1 cellular context compared by ENCODE assay signal in the genomic region with DNA sequence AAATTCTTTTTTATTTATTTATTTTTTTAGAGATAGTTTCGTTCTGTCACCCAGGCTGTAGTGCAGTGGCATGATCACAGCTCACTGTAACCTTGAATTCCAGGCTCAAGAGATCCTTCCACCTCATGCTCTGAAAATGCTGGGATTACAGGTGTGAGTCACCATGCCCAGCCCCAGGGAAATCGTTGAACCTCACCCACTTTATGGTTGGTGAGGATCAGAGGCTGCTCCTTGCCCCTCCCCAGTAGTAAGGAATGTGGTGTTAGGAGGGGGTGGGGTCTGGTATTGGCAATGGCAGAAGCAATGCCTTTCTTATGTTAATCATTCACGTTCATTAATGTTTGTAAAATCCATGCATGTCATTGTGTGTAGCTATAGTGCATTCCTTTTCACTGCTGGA.
TF ChIP-seq lines count a peak whose summit lies in the region.

No MANE protein-coding gene starts in this region.

TF ChIP-seq in HepG2, 621 proteins besides CTCF, POLR2A, EP300 and RAD21 (continued from another document and continues in another):
- TF ChIP-seq, protein P1, sequence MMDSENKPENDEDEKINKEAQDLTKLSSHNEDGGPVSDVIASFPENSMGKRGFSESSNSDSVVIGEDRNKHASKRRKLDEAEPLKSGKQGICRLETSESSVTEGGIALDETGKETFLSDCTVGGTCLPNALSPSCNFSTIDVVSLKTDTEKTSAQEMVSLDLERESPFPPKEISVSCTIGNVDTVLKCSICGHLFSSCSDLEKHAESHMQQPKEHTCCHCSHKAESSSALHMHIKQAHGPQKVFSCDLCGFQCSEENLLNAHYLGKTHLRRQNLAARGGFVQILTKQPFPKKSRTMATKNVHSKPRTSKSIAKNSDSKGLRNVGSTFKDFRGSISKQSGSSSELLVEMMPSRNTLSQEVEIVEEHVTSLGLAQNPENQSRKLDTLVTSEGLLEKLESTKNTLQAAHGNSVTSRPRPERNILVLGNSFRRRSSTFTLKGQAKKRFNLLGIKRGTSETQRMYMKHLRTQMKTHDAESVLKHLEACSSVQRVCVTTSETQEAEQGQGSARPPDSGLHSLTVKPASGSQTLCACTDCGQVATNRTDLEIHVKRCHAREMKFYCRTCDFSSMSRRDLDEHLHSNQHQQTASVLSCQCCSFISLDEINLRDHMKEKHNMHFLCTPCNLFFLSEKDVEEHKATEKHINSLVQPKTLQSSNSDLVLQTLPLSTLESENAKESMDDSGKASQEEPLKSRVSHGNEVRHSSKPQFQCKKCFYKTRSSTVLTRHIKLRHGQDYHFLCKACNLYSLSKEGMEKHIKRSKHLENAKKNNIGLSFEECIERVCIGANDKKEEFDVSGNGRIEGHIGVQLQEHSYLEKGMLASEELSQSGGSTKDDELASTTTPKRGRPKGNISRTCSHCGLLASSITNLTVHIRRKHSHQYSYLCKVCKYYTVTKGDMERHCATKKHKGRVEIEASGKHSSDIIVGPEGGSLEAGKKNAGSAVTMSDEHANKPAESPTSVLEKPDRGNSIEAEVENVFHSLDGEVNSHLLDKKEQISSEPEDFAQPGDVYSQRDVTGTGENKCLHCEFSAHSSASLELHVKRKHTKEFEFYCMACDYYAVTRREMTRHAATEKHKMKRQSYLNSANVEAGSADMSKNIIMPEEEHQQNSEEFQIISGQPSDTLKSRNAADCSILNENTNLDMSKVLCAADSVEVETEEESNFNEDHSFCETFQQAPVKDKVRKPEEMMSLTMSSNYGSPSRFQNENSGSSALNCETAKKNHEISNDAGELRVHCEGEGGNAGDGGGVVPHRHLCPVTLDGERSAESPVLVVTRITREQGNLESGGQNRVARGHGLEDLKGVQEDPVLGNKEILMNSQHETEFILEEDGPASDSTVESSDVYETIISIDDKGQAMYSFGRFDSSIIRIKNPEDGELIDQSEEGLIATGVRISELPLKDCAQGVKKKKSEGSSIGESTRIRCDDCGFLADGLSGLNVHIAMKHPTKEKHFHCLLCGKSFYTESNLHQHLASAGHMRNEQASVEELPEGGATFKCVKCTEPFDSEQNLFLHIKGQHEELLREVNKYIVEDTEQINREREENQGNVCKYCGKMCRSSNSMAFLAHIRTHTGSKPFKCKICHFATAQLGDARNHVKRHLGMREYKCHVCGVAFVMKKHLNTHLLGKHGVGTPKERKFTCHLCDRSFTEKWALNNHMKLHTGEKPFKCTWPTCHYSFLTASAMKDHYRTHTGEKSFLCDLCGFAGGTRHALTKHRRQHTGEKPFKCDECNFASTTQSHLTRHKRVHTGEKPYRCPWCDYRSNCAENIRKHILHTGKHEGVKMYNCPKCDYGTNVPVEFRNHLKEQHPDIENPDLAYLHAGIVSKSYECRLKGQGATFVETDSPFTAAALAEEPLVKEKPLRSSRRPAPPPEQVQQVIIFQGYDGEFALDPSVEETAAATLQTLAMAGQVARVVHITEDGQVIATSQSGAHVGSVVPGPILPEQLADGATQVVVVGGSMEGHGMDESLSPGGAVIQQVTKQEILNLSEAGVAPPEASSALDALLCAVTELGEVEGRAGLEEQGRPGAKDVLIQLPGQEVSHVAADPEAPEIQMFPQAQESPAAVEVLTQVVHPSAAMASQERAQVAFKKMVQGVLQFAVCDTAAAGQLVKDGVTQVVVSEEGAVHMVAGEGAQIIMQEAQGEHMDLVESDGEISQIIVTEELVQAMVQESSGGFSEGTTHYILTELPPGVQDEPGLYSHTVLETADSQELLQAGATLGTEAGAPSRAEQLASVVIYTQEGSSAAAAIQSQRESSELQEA (CRISPR knock-in tag; IDR thresholded peaks at IDR 0.05; ENCODE audit: not compliant biosample characterization), result no peak
- TF ChIP-seq GLI4 (CRISPR knock-in tag; IDR thresholded peaks at IDR 0.05; ENCODE audit: borderline replicate concordance) (no peak), PRMT3 (CRISPR knock-in tag; IDR thresholded peaks at IDR 0.05; ENCODE audit: borderline replicate concordance, low read depth) (no peak), NFAT5 (CRISPR knock-in tag; IDR thresholded peaks at IDR 0.05) (no peak), ZNF484 (CRISPR knock-in tag; IDR thresholded peaks at IDR 0.05; ENCODE audit: borderline replicate concordance, low read depth) (no peak), EED (CRISPR knock-in tag; IDR thresholded peaks at IDR 0.05) (no peak), IKZF1 (IDR thresholded peaks at IDR 0.05) (no peak), ZFP36L2 (CRISPR knock-in tag; IDR thresholded peaks at IDR 0.05) (no peak), ZNF354B (CRISPR knock-in tag; IDR thresholded peaks at IDR 0.05) (no peak), ZNF564 (CRISPR knock-in tag; IDR thresholded peaks at IDR 0.05) (no peak), RBM39 (IDR thresholded peaks at IDR 0.05; ENCODE audit: low read depth, low read length, poor library complexity, severe bottlenecking) (no peak), ZNF232 (CRISPR knock-in tag; IDR thresholded peaks at IDR 0.05; ENCODE audit: borderline replicate concordance) (no peak), ZNF709 (CRISPR knock-in tag; IDR thresholded peaks at IDR 0.05) (no peak), ZNF501 (CRISPR knock-in tag; IDR thresholded peaks at IDR 0.05) (no peak), ZNF574 (CRISPR knock-in tag; IDR thresholded peaks at IDR 0.05) (no peak), ZNF781 (CRISPR knock-in tag; IDR thresholded peaks at IDR 0.05; ENCODE audit: borderline replicate concordance, not compliant biosample characterization) (no peak), HCFC1 (IDR thresholded peaks at IDR 0.05; ENCODE audit: low read depth, low read length) (no peak), ZNF644 (CRISPR knock-in tag; IDR thresholded peaks at IDR 0.05; ENCODE audit: low read depth) (peak; percentile 67), POGZ (CRISPR knock-in tag; IDR thresholded peaks at IDR 0.05) (peak; percentile 44; the same call in 1 of the 2 replicates), FOXK1 (CRISPR knock-in tag; IDR thresholded peaks at IDR 0.05; ENCODE audit: borderline replicate concordance, low read depth) (no peak), ZNF512 (CRISPR knock-in tag; IDR thresholded peaks at IDR 0.05) (0 out of 2 replicates have a peak, but pooled peaks have one; percentile 68), ZNF383 (CRISPR knock-in tag; IDR thresholded peaks at IDR 0.05; ENCODE audit: borderline replicate concordance) (no peak), SP4 (CRISPR knock-in tag; IDR thresholded peaks at IDR 0.05) (no peak), SRY (CRISPR knock-in tag; IDR thresholded peaks at IDR 0.05) (no peak), CCAR2 (optimal IDR thresholded peaks at IDR 0.05; ENCODE audit: low read depth, low read length) (no peak), ZBTB10 (CRISPR knock-in tag; IDR thresholded peaks at IDR 0.05; ENCODE audit: borderline replicate concordance) (no peak), ZNF17 (CRISPR knock-in tag; IDR thresholded peaks at IDR 0.05) (no peak), MAF1 (CRISPR knock-in tag; IDR thresholded peaks at IDR 0.05; ENCODE audit: borderline replicate concordance) (no peak)
- TF ChIP-seq, protein P2, sequence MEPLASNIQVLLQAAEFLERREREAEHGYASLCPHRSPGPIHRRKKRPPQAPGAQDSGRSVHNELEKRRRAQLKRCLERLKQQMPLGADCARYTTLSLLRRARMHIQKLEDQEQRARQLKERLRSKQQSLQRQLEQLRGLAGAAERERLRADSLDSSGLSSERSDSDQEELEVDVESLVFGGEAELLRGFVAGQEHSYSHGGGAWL (CRISPR knock-in tag; IDR thresholded peaks at IDR 0.05), result no peak
- TF ChIP-seq, protein P3, sequence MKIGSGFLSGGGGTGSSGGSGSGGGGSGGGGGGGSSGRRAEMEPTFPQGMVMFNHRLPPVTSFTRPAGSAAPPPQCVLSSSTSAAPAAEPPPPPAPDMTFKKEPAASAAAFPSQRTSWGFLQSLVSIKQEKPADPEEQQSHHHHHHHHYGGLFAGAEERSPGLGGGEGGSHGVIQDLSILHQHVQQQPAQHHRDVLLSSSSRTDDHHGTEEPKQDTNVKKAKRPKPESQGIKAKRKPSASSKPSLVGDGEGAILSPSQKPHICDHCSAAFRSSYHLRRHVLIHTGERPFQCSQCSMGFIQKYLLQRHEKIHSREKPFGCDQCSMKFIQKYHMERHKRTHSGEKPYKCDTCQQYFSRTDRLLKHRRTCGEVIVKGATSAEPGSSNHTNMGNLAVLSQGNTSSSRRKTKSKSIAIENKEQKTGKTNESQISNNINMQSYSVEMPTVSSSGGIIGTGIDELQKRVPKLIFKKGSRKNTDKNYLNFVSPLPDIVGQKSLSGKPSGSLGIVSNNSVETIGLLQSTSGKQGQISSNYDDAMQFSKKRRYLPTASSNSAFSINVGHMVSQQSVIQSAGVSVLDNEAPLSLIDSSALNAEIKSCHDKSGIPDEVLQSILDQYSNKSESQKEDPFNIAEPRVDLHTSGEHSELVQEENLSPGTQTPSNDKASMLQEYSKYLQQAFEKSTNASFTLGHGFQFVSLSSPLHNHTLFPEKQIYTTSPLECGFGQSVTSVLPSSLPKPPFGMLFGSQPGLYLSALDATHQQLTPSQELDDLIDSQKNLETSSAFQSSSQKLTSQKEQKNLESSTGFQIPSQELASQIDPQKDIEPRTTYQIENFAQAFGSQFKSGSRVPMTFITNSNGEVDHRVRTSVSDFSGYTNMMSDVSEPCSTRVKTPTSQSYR (CRISPR knock-in tag; IDR thresholded peaks at IDR 0.05; ENCODE audit: borderline replicate concordance), result no peak; the same call in 1 of the 2 replicates
